Comparison of ENCODE assay signal across 1 cellular context in the genomic region with DNA sequence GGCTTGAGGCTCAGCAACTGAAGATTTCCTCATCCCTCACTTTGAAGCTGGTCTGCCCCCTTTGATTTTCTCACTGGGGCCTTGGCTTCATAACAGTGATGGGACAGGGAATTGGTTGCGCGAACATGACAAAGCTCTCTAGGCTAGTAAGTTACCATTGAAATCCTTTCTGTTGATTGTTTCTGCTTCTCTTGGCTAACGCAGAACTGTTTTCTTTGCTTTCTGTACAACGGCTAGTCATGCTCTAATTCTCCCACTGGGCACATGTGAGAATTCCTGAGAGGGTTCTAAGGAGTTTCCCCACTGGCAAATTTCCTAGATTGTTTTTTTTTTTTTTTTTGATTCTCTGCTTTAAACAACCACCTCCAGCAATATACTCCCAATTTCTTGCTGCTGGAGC.
TF ChIP-seq lines count a peak whose summit lies in the region.

No MANE protein-coding gene starts in this region.

TF ChIP-seq in HCT116, 20 proteins besides CTCF, POLR2A, EP300 and RAD21 (continued from another document):
- TF ChIP-seq, protein P1, sequence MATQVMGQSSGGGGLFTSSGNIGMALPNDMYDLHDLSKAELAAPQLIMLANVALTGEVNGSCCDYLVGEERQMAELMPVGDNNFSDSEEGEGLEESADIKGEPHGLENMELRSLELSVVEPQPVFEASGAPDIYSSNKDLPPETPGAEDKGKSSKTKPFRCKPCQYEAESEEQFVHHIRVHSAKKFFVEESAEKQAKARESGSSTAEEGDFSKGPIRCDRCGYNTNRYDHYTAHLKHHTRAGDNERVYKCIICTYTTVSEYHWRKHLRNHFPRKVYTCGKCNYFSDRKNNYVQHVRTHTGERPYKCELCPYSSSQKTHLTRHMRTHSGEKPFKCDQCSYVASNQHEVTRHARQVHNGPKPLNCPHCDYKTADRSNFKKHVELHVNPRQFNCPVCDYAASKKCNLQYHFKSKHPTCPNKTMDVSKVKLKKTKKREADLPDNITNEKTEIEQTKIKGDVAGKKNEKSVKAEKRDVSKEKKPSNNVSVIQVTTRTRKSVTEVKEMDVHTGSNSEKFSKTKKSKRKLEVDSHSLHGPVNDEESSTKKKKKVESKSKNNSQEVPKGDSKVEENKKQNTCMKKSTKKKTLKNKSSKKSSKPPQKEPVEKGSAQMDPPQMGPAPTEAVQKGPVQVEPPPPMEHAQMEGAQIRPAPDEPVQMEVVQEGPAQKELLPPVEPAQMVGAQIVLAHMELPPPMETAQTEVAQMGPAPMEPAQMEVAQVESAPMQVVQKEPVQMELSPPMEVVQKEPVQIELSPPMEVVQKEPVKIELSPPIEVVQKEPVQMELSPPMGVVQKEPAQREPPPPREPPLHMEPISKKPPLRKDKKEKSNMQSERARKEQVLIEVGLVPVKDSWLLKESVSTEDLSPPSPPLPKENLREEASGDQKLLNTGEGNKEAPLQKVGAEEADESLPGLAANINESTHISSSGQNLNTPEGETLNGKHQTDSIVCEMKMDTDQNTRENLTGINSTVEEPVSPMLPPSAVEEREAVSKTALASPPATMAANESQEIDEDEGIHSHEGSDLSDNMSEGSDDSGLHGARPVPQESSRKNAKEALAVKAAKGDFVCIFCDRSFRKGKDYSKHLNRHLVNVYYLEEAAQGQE (IDR thresholded peaks at IDR 0.05; ENCODE audit: low read depth), result no peak
- no peak for TF ChIP-seq POLR2AphosphoS5 (IDR thresholded peaks at IDR 0.05; ENCODE audit: low read depth, low read length)
- no peak for TF ChIP-seq SRF (IDR thresholded peaks at IDR 0.05; ENCODE audit: low read depth)
- TF ChIP-seq ZNF274 (IDR thresholded peaks at IDR 0.05; ENCODE audit: low read depth, low read length), result no peak
- TF ChIP-seq ELF1 (IDR thresholded peaks at IDR 0.05; ENCODE audit: borderline replicate concordance, low read depth), result no peak
- no peak for TF ChIP-seq EZH2phosphoT487 (IDR thresholded peaks at IDR 0.05; ENCODE audit: borderline replicate concordance)
- TF ChIP-seq, protein P2, sequence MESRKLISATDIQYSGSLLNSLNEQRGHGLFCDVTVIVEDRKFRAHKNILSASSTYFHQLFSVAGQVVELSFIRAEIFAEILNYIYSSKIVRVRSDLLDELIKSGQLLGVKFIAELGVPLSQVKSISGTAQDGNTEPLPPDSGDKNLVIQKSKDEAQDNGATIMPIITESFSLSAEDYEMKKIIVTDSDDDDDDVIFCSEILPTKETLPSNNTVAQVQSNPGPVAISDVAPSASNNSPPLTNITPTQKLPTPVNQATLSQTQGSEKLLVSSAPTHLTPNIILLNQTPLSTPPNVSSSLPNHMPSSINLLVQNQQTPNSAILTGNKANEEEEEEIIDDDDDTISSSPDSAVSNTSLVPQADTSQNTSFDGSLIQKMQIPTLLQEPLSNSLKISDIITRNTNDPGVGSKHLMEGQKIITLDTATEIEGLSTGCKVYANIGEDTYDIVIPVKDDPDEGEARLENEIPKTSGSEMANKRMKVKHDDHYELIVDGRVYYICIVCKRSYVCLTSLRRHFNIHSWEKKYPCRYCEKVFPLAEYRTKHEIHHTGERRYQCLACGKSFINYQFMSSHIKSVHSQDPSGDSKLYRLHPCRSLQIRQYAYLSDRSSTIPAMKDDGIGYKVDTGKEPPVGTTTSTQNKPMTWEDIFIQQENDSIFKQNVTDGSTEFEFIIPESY (IDR thresholded peaks at IDR 0.05; ENCODE audit: extremely low read depth, insufficient replicate concordance, low read length), result no peak
- TF ChIP-seq FOSL1 (IDR thresholded peaks at IDR 0.05; ENCODE audit: low read depth), result no peak
- TF ChIP-seq CBX3 (IDR thresholded peaks at IDR 0.05; ENCODE audit: low read depth), result no peak
- TF ChIP-seq SIN3A (IDR thresholded peaks at IDR 0.05; ENCODE audit: low read depth), result no peak
- TF ChIP-seq CEBPB (IDR thresholded peaks at IDR 0.05; ENCODE audit: low read depth), result no peak
- TF ChIP-seq TCF7L2 (IDR thresholded peaks at IDR 0.05; ENCODE audit: borderline replicate concordance, extremely low read depth, insufficient read depth, insufficient read length), result no peak
